In genomic region chr6:125747589-125748533, GRCh38 we compare ENCODE assay signal across 8 cellular contexts. TPM values are rescaled to one million over a fixed set of nuclear protein-coding genes. Genes with fewer than 3 reads are reported as not detected.
DNase-seq lines count a peak whose midpoint lies in the region; ATAC-seq and TF ChIP-seq lines count a peak whose summit lies in the region.

No MANE protein-coding gene starts in this region.

- H3K27me3 ChIP-seq in ACC112 (ENCODE audit: insufficient read depth, low read length) (peaks cover 95% of the 10 kb centered on the region), SJCRH30 (peaks cover 41% of the 10 kb centered on the region), breast epithelium (no peaks in the 10 kb centered on the region), kidney epithelial cell (ENCODE audit: control insufficient read depth, insufficient read depth, low read length) (peaks cover 32% of the 10 kb centered on the region)

- intact Hi-C loops in breast epithelium (cut with DNase I; ENCODE audit: low total_unique reads): no loop called here

- H3K27ac ChIP-seq in ACC112 (ENCODE audit: low read depth, low read length) (no peak overlapping the region), HEK293 (ENCODE audit: extremely low read depth, low read depth, low read length) (peak overlapping the region; percentile 93), SJCRH30 (no peak overlapping the region), breast epithelium (peak overlapping the region; percentile 88 to 94)

- TF ChIP-seq CTCF in HEK293 (tag by site-specific recombination; IDR thresholded peaks at IDR 0.05): no peak
- no peak for TF ChIP-seq CTCF in breast epithelium (IDR thresholded peaks at IDR 0.05)
- no peak for TF ChIP-seq CTCF in kidney epithelial cell (IDR thresholded peaks at IDR 0.05; ENCODE audit: insufficient read depth, low read length, poor library complexity, severe bottlenecking)

- CTCF ChIA-PET in HEK293 (lab: Yijun Ruan, JAX): interaction anchor here (0.7 to 1.6 kb wide), 6 partner anchors 18 to 437 kb away, joined by 3 to 7 read pairs (median 4); no protein-coding TSS in a partner anchor

- peak overlapping the region; percentile 79 for H3K4me3 ChIP-seq in ACC112 (ENCODE audit: low read depth, low read length)
- H3K4me3 ChIP-seq in HEK293 (ENCODE audit: low read depth, low read length): peak overlapping the region; percentile 60
- H3K4me3 ChIP-seq in SJCRH30: peak overlapping the region; percentile 64
- H3K4me3 ChIP-seq in breast epithelium: peak overlapping the region; percentile 64 to 80 (median 76)
- H3K4me3 ChIP-seq in kidney epithelial cell (ENCODE audit: low read depth, low read length): peak overlapping the region; percentile 64

- no peak for ATAC-seq in HG02571 (IDR thresholded peaks at IDR 0.05; ENCODE audit: unreplicated experiment)
- ATAC-seq in HG02642 (IDR thresholded peaks at IDR 0.05; ENCODE audit: poor library complexity, unreplicated experiment): no peak

- no peaks in the 10 kb centered on the region for H3K79me2 ChIP-seq in ACC112 (ENCODE audit: control insufficient read depth, insufficient read depth, low read length, unreplicated experiment)

- H3K9me3 ChIP-seq in HEK293 (ENCODE audit: control insufficient read depth, insufficient read depth, low read depth, low read length): no peaks in the 10 kb centered on the region
- no peaks in the 10 kb centered on the region for H3K9me3 ChIP-seq in SJCRH30 (replicated peaks)
- H3K9me3 ChIP-seq in breast epithelium: no peaks in the 10 kb centered on the region

- H3K36me3 ChIP-seq in ACC112 (ENCODE audit: insufficient read depth, low read length) (no peaks in the 10 kb centered on the region), HEK293 (ENCODE audit: control insufficient read depth in 2 of 2, insufficient read depth in 1 of 2, low read length in 2 of 2) (peaks cover 0 to 5% of the 10 kb centered on the region in 2 experiments; a peak in 1 of 3 replicates), SJCRH30 (no peaks in the 10 kb centered on the region), breast epithelium (no peaks in the 10 kb centered on the region), kidney epithelial cell (ENCODE audit: control insufficient read depth, insufficient read depth, low read length) (no peaks in the 10 kb centered on the region)

- DNase-seq in SJCRH30 (peak; percentile 36 to 54), breast epithelium (ENCODE audit: low spot score in 2 of 2) (peak in 1 of 2 donors; percentile 27), kidney epithelial cell (ENCODE audit: low read depth) (no peak)
- peak; percentile 16 for DNase-seq in stimulated activated CD4-positive, alpha-beta T cell treated with anti-CD3 and anti-CD28 coated beads, Interleukin-12 subunit alpha, Interleukin-12 subunit beta, amount 100 ng/mL, for 4 hours

- POLR2A ChIA-PET in HEK293 (lab: Yijun Ruan, JAX): interaction anchor here (0.6 to 2.3 kb wide), 12 partner anchors 16 to 385 kb away, joined by 3 to 5 read pairs (median 3); partner anchors contain the start of gene TRMT11

- TF ChIP-seq POLR2A in breast epithelium (IDR thresholded peaks at IDR 0.05): no peak

- H3K4me1 ChIP-seq in ACC112 (ENCODE audit: control insufficient read depth, insufficient read depth, low read length, unreplicated experiment) (peaks cover 7% of the 10 kb centered on the region), HEK293 (ENCODE audit: control insufficient read depth, insufficient read depth, low read length) (peaks cover 8% of the 10 kb centered on the region), SJCRH30 (peaks cover 4% of the 10 kb centered on the region; the same call in 1 of the 2 replicates), breast epithelium (no peaks in the 10 kb centered on the region)

- peak overlapping the region; percentile 35 for H2AFZ ChIP-seq in ACC112 (ENCODE audit: low read length, unreplicated experiment)

TF ChIP-seq in HEK293, 187 proteins besides CTCF, POLR2A, EP300 and RAD21 (continues in another document):
- TF ChIP-seq ZNF658 (tag by site-specific recombination; IDR thresholded peaks at IDR 0.05) (no peak), AEBP2 (tag by site-specific recombination; IDR thresholded peaks at IDR 0.05; ENCODE audit: borderline replicate concordance) (no peak), KLF10 (tag by site-specific recombination; IDR thresholded peaks at IDR 0.05) (no peak; the same call in 1 of the 2 replicates), ZNF211 (tag by site-specific recombination; IDR thresholded peaks at IDR 0.05; ENCODE audit: low read depth) (no peak), ZNF18 (tag by site-specific recombination; IDR thresholded peaks at IDR 0.05) (no peak), GFI1B (tag by site-specific recombination; IDR thresholded peaks at IDR 0.05) (no peak), ZNF610 (tag by site-specific recombination; IDR thresholded peaks at IDR 0.05; ENCODE audit: borderline replicate concordance) (no peak), KLF8 (tag by site-specific recombination; IDR thresholded peaks at IDR 0.05) (peak; percentile 28; the same call in 1 of the 2 replicates), REST (tag by site-specific recombination; IDR thresholded peaks at IDR 0.05) (peak; percentile 33; the same call in 1 of the 2 replicates), SCRT1 (tag by site-specific recombination; IDR thresholded peaks at IDR 0.05; ENCODE audit: borderline replicate concordance) (no peak), ZNF670 (tag by site-specific recombination; IDR thresholded peaks at IDR 0.05; ENCODE audit: low read depth) (no peak), ZNF510 (tag by site-specific recombination; IDR thresholded peaks at IDR 0.05; ENCODE audit: insufficient replicate concordance) (no peak), ZNF366 (tag by site-specific recombination; conservative IDR thresholded peaks at IDR 0.05) (peak; percentile 85), ZNF521 (tag by site-specific recombination; IDR thresholded peaks at IDR 0.05) (no peak), ZFP41 (tag by site-specific recombination; IDR thresholded peaks at IDR 0.05; ENCODE audit: borderline replicate concordance) (no peak), MEIS1 (CRISPR knock-in tag; IDR thresholded peaks at IDR 0.05; ENCODE audit: borderline replicate concordance) (no peak)

RNA-seq across cellular contexts. Expression of gene HEY2, which starts 1.6 kb away (rescaled TPM):
- total RNA-seq in SJCRH30 (2014; rRNA removed; shearing (Covaris generic)): 0.15 and 0.22 TPM in 2 replicates
- total RNA-seq in breast epithelium: 1 to 10 TPM; 2.3 to 8.2 (median 2.4) TPM
- 0.25 and 1.7 TPM in 2 replicates for total RNA-seq in kidney epithelial cell

RNA-seq across cellular contexts. Expression of gene NCOA7, which starts 42.9 kb away (rescaled TPM):
- 3.8 and 4.1 TPM in 2 replicates for total RNA-seq in SJCRH30 (2014; rRNA removed; shearing (Covaris generic))
- total RNA-seq in breast epithelium: 10 to 100 TPM; 62.6 to 94.7 (median 82.4) TPM
- 21.1 and 21.8 TPM in 2 replicates for total RNA-seq in kidney epithelial cell

Comparison
In these comparisons a context has a peak if more than half of its experiments do, and no peak if none do; other contexts are left out.
1. H3K27ac ChIP-seq: peak in HEK293 (single experiment) and breast epithelium (2 of 2); none in ACC112 (single experiment) and SJCRH30 (single experiment).
2. Peak in every context shown above with its lines, with median percentiles within 50 percentile points of each other: H3K4me3 ChIP-seq.